In the genomic region with DNA sequence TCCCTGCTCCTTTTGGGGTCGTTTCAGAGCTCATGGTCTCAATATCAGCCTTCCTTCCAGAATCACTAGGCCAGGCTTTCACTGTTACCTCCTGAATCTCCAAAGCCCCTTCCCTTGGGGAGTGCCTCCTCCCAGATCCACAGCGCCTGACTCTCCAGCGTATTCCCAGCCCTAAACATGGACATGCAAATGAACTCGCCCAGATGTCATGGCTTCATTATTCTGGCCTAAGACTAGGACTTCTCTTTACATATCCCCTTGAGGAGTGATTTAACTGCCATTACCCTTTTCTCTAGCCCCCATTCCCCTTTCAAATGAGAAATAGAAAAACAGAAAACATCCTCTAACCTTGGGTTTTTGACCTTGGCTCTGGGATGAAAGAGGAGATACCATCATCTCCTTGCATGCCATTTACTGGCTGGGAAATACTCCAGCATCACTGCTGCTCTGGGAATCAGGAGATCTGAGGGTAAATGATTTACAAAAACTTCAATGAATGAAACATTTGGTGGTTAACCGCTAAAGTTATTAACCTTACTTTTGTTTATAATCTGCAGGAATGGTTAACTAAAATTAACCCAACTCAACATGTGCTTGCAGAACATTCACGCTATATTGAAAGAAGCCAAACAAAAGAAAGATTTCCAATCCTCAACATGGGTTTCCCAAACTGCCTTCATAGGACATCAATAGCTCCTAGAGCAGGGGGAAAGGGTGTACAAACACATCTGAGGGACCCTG, we compare ENCODE assay signal across 25 cellular contexts. TPM values are rescaled to one million over a fixed set of nuclear protein-coding genes. Genes with fewer than 3 reads are reported as not detected.
DNase-seq lines count a peak whose midpoint lies in the region; ATAC-seq and TF ChIP-seq lines count a peak whose summit lies in the region.
"Had no signal": no experiment of that assay in that cellular context is flagged by ENCODE, and none has a peak within 500 bp of the region (broad histone marks: within the 10 kb centered on the region; RNA-seq: fewer than 3 reads in every experiment).

No MANE protein-coding gene starts in this region.

- no peak overlapping the region for H3K9ac ChIP-seq in mesenchymal stem cell (ENCODE audit: low read length)

- H2BK15ac ChIP-seq in mesenchymal stem cell (ENCODE audit: low read depth, poor library complexity, severe bottlenecking), result no peak overlapping the region

- no peak overlapping the region for H3K14ac ChIP-seq in mesenchymal stem cell (ENCODE audit: low read length in 2 of 2)

- peak overlapping the region; percentile 71 for H2AK5ac ChIP-seq in mesenchymal stem cell (ENCODE audit: low read length, severe bottlenecking)

- H3K9me3 ChIP-seq in mesenchymal stem cell (ENCODE audit: control insufficient read depth, low read length), result no peaks in the 10 kb centered on the region
- H3K9me3 ChIP-seq: gastroesophageal sphincter had no signal

- TF ChIP-seq POLR2A in GM18505 (IDR thresholded peaks at IDR 0.05; ENCODE audit: borderline replicate concordance, extremely low read depth, insufficient read depth, insufficient read length), result no peak

- no peak overlapping the region for H3K18ac ChIP-seq in mesenchymal stem cell (ENCODE audit: low read depth in 1 of 2, low read length in 2 of 2)

- H3K23ac ChIP-seq in mesenchymal stem cell (ENCODE audit: low read length in 2 of 2), result no peak overlapping the region

- no peak overlapping the region for H3K4ac ChIP-seq in mesenchymal stem cell (ENCODE audit: low read depth in 1 of 2, low read length in 2 of 2)

- H3K36me3 ChIP-seq in mesenchymal stem cell (ENCODE audit: control insufficient read depth in 1 of 2, insufficient read depth in 2 of 2, low read depth in 1 of 2, low read length in 2 of 2), result no peaks in the 10 kb centered on the region
- H3K36me3 ChIP-seq: gastroesophageal sphincter had no signal

- peak overlapping the region; percentile 52 for H3K4me2 ChIP-seq in mesenchymal stem cell (ENCODE audit: low read length, poor library complexity, severe bottlenecking)

- no peak overlapping the region for H4K8ac ChIP-seq in mesenchymal stem cell (ENCODE audit: low read length)

- peak overlapping the region; percentile 90 for H2BK5ac ChIP-seq in mesenchymal stem cell (ENCODE audit: low read depth, low read length, poor library complexity, severe bottlenecking)

- TF ChIP-seq CTCF in AG09319 (IDR thresholded peaks at IDR 0.05; ENCODE audit: low read depth, low read length), result no peak

- H3K27me3 ChIP-seq in mesenchymal stem cell (ENCODE audit: control insufficient read depth in 1 of 2, insufficient read depth in 1 of 2, low read length in 2 of 2), result no peaks in the 10 kb centered on the region
- H3K27me3 ChIP-seq: gastroesophageal sphincter had no signal

- DNase-seq in AG09319 (ENCODE audit: extremely low read depth, low read depth) (peak; percentile 36), M059J (ENCODE audit: low read depth) (peak; percentile 72), fibroblast of peridontal ligament (ENCODE audit: extremely low read depth) (peak; percentile 86), mesenchymal stem cell (peak; percentile 34), DMS153 treated with DMSO at 0.1 percent for 48 hours (lab: John Stamatoyannopoulos, UW; ENCODE audit: unreplicated experiment) (no peak), NCI-H2171 (lab: John Stamatoyannopoulos, UW) (no peak)
- DNase-seq in activated effector memory CD4-positive, alpha-beta T cell treated with Interleukin-2 at 50 U/mL for 16 hours, result no peak
- DNase-seq: activated B cell treated with CpG ODN at 0.5 μM for 24 hours; activated CD4-positive, alpha-beta memory T cell treated with anti-CD3 and anti-CD28 coated beads, Interleukin-2, amount 10 ng/mL, durations not matched to agents 7 days and 5 days; activated T-cell treated with anti-CD3 and anti-CD28 coated beads, Interleukin-2, amount 50 U/mL, for 4 hours; CD4-positive, alpha-beta T cell; DND-41; KG1; NCI-H1092; NCI-H2081 treated with DMSO at 0.1 percent for 48 hours; NCI-H524; retina; Right ventricle myocardium superior; stimulated activated CD4-positive, alpha-beta T cell treated with anti-CD3 and anti-CD28 coated beads, Interleukin-15, amount 100 ng/mL, for 24 hours; T-helper 2 cell; trophoblast cell had no signal

- H3K79me1 ChIP-seq in mesenchymal stem cell (replicated peaks; ENCODE audit: low read length, poor library complexity, severe bottlenecking), result peaks cover 20% of the 10 kb centered on the region

- no peak overlapping the region for H2AFZ ChIP-seq in mesenchymal stem cell (ENCODE audit: low read depth, low read length)

- peak overlapping the region; percentile 94 for H3K27ac ChIP-seq in mesenchymal stem cell (ENCODE audit: low read length, poor library complexity, severe bottlenecking)
- H3K27ac ChIP-seq: gastroesophageal sphincter had no signal

- H2BK120ac ChIP-seq in mesenchymal stem cell (ENCODE audit: low read depth, low read length), result no peak overlapping the region

- no peak overlapping the region for H3K4me3 ChIP-seq in mesenchymal stem cell (ENCODE audit: insufficient read depth in 1 of 2, low read depth in 1 of 2, low read length in 2 of 2)
- H3K4me3 ChIP-seq: gastroesophageal sphincter had no signal

- no peak for ATAC-seq in GM18505 (IDR thresholded peaks at IDR 0.05; ENCODE audit: unreplicated experiment)
- ATAC-seq: activated naive CD4-positive, alpha-beta T cell treated with anti-CD3 and anti-CD28 coated beads, Interleukin-2, amount 50 U/mL, for 72 hours; activated T-cell treated with anti-CD3 and anti-CD28 coated beads, Interleukin-2, amount 50 U/mL, for 4 hours; gastroesophageal sphincter; stimulated activated memory B cell treated with anti-CD40 and anti-IgM and Interleukin-4, amounts not matched to agents 10 μg/mL and 1 μg/mL and 100 μg/mL, for 72 hours had no signal

- peaks cover 20% of the 10 kb centered on the region for H3K4me1 ChIP-seq in mesenchymal stem cell (ENCODE audit: control insufficient read depth, insufficient read depth, low read depth, low read length)

- 93% methylated on average over 6 of the region's 6 CpGs for WGBS in mesenchymal stem cell

- no peak overlapping the region for H4K91ac ChIP-seq in mesenchymal stem cell (ENCODE audit: low read length)

- H2BK12ac ChIP-seq in mesenchymal stem cell (ENCODE audit: low read length in 2 of 2), result no peak overlapping the region

RNA-seq across cellular contexts. Expression of a gene that starts 37.0 kb away (rescaled TPM):
- total RNA-seq in M059J (2014; rRNA removed; shearing (Covaris generic)), result 9.3 and 10.2 TPM in 2 replicates
- polyA plus RNA-seq in mesenchymal stem cell (2013, experiment 1 of 2), result 23.1 TPM
- 23.1 TPM for polyA plus RNA-seq in mesenchymal stem cell (2013, experiment 2 of 2)
- total RNA-seq: activated B cell treated with CpG ODN at 0.5 μM for 24 hours had no signal

Comparison
In these comparisons a context has a peak if more than half of its experiments do, and no peak if none do; other contexts are left out.
1. DNase-seq: peak in AG09319 (single experiment), M059J (single experiment), fibroblast of peridontal ligament (single experiment) and mesenchymal stem cell (single experiment); none in DMS153 treated with DMSO at 0.1 percent for 48 hours (single experiment), NCI-H2171 (single experiment) and activated effector memory CD4-positive, alpha-beta T cell treated with Interleukin-2 at 50 U/mL for 16 hours (single experiment).